Comparison of ENCODE assay signal across 9 cellular contexts in genomic region chr7:17274551-17275245, GRCh38. TPM values are rescaled to one million over a fixed set of nuclear protein-coding genes. Genes with fewer than 3 reads are reported as not detected.
A peak's percentile ranks its signal among the peaks of the same experiment; 100 is the strongest.
DNase-seq lines count a peak whose midpoint lies in the region; ATAC-seq and TF ChIP-seq lines count a peak whose summit lies in the region.
"Had no signal": no experiment of that assay in that cellular context is flagged by ENCODE, and none has a peak within 500 bp of the region (broad histone marks: within the 10 kb centered on the region; RNA-seq: fewer than 3 reads in every experiment).

No MANE protein-coding gene starts in this region.

- no peak for TF ChIP-seq CTCF in natural killer cell (IDR thresholded peaks at IDR 0.05)

- peak overlapping the region; percentile 61 for H3K4me3 Mint-ChIP-seq in activated naive CD8-positive, alpha-beta T cell
- no peak overlapping the region for H3K4me3 Mint-ChIP-seq in natural killer cell

- peaks cover 17% of the 10 kb centered on the region for H3K36me3 Mint-ChIP-seq in activated naive CD8-positive, alpha-beta T cell
- peaks cover 5% of the 10 kb centered on the region for H3K36me3 Mint-ChIP-seq in natural killer cell

- no peaks in the 10 kb centered on the region for H3K27me3 Mint-ChIP-seq in activated naive CD8-positive, alpha-beta T cell
- H3K27me3 Mint-ChIP-seq in natural killer cell (ENCODE audit: low read depth in 2 of 2): no peaks in the 10 kb centered on the region

- peaks cover 25% of the 10 kb centered on the region for H3K4me1 Mint-ChIP-seq in activated naive CD8-positive, alpha-beta T cell (ENCODE audit: low read depth)
- peaks cover 13 to 16% of the 10 kb centered on the region in 2 donors for H3K4me1 Mint-ChIP-seq in natural killer cell

- DNase-seq in ELR (ENCODE audit: low read depth) (peak; percentile 90), M059J (ENCODE audit: low read depth) (peak; percentile 95), natural killer cell (no peak), GM19238 (ENCODE audit: insufficient read length, low spot score) (no peak), medulla oblongata (ENCODE audit: extremely low spot score) (no peak)
- DNase-seq: PC-9 had no signal

- ATAC-seq in natural killer cell: peak in 2 of 3 donors; percentile 48 to 59
- ATAC-seq in GM19035 (IDR thresholded peaks at IDR 0.05; ENCODE audit: unreplicated experiment): no peak
- ATAC-seq in GM18511 (IDR thresholded peaks at IDR 0.05; ENCODE audit: unreplicated experiment): no peak

- intact Hi-C loops in natural killer cell (cut with micrococcal nuclease): loop anchor here (5.0 kb wide), 1 partner anchor 42 kb away; no protein-coding TSS in a partner anchor

- H3K27ac Mint-ChIP-seq in activated naive CD8-positive, alpha-beta T cell: peak overlapping the region; percentile 85
- no peak overlapping the region for H3K27ac Mint-ChIP-seq in natural killer cell

- peaks cover 10% of the 10 kb centered on the region for H3K9me3 Mint-ChIP-seq in activated naive CD8-positive, alpha-beta T cell (ENCODE audit: low read depth)
- H3K9me3 Mint-ChIP-seq in natural killer cell: peaks cover 0 to 2% of the 10 kb centered on the region in 2 donors

RNA-seq across cellular contexts. Expression of gene AHR, which starts 23.8 kb away (rescaled TPM):
- total RNA-seq in M059J (2014; rRNA removed; shearing (Covaris generic)): 83.6 and 110 TPM in 2 replicates
- total RNA-seq in natural killer cell: 10 to 100 TPM; 20.7 to 54.7 (median 44.9) TPM

Comparison
In these comparisons a context has a peak if more than half of its experiments do, and no peak if none do; other contexts are left out.
1. DNase-seq: peak in ELR (single experiment) and M059J (single experiment); none in natural killer cell (single experiment), GM19238 (single experiment) and medulla oblongata (single experiment).
2. ATAC-seq: peak in natural killer cell (2 of 3); none in GM19035 (single experiment) and GM18511 (single experiment).